In genomic region chr11:48043998-48044512, GRCh38 we compare ENCODE assay signal across 13 cellular contexts.
DNase-seq lines count a peak whose midpoint lies in the region; ATAC-seq and TF ChIP-seq lines count a peak whose summit lies in the region.
"Had no signal": no experiment of that assay in that cellular context is flagged by ENCODE, and none has a peak within 500 bp of the region (broad histone marks: within the 10 kb centered on the region; RNA-seq: fewer than 3 reads in every experiment).

No MANE protein-coding gene starts in this region.

- no peak overlapping the region for H2AK5ac ChIP-seq in mesenchymal stem cell (ENCODE audit: low read length, severe bottlenecking)

- H3K4me3 ChIP-seq in right cardiac atrium (ENCODE audit: low read length) (no peak overlapping the region), left ventricle myocardium inferior (no peak overlapping the region), OCI-LY3 (ENCODE audit: low read length) (peak overlapping the region; percentile 52), mucosa of rectum (ENCODE audit: low read length in 2 of 2) (no peak overlapping the region), SJCRH30 (no peak overlapping the region), mesenchymal stem cell (ENCODE audit: insufficient read depth in 1 of 2, low read depth in 1 of 2, low read length in 2 of 2) (no peak overlapping the region)

- H4K8ac ChIP-seq in mesenchymal stem cell (ENCODE audit: low read length): no peak overlapping the region

- H3K23ac ChIP-seq in mesenchymal stem cell (ENCODE audit: low read length in 2 of 2): no peak overlapping the region

- ATAC-seq in right cardiac atrium (no peak), Right ventricle myocardium inferior (no peak)
- ATAC-seq: Panc1 had no signal

- H2BK15ac ChIP-seq in mesenchymal stem cell (ENCODE audit: low read depth, poor library complexity, severe bottlenecking): no peak overlapping the region

- H3K9me3 ChIP-seq in right cardiac atrium (ENCODE audit: control insufficient read depth, low read length): no peaks in the 10 kb centered on the region
- H3K9me3 ChIP-seq in left ventricle myocardium inferior (replicated peaks): no peaks in the 10 kb centered on the region
- H3K9me3 ChIP-seq in OCI-LY3 (ENCODE audit: insufficient read depth, low read length): no peaks in the 10 kb centered on the region
- no peaks in the 10 kb centered on the region for H3K9me3 ChIP-seq in mucosa of rectum (ENCODE audit: control insufficient read depth in 2 of 2, low read length in 2 of 2)
- no peaks in the 10 kb centered on the region for H3K9me3 ChIP-seq in SJCRH30 (replicated peaks)
- H3K9me3 ChIP-seq in mesenchymal stem cell (ENCODE audit: control insufficient read depth, low read length): no peaks in the 10 kb centered on the region

- no peak overlapping the region for H3K14ac ChIP-seq in mesenchymal stem cell (ENCODE audit: low read length in 2 of 2)

- no peak overlapping the region for H3K18ac ChIP-seq in mesenchymal stem cell (ENCODE audit: low read depth in 1 of 2, low read length in 2 of 2)

- H3K4me2 ChIP-seq in OCI-LY3 (ENCODE audit: low read length) (peak overlapping the region; percentile 81), mesenchymal stem cell (ENCODE audit: low read length, poor library complexity, severe bottlenecking) (no peak overlapping the region)

- no peak overlapping the region for H2BK120ac ChIP-seq in mesenchymal stem cell (ENCODE audit: low read depth, low read length)

- H3K4me1 ChIP-seq in right cardiac atrium (ENCODE audit: control insufficient read depth, insufficient read depth, low read length): peaks cover 2% of the 10 kb centered on the region
- no peaks in the 10 kb centered on the region for H3K4me1 ChIP-seq in left ventricle myocardium inferior
- H3K4me1 ChIP-seq in OCI-LY3 (ENCODE audit: low read length): peaks cover 80% of the 10 kb centered on the region
- peaks cover 0 to 5% of the 10 kb centered on the region in 2 donors for H3K4me1 ChIP-seq in mucosa of rectum (ENCODE audit: control insufficient read depth in 2 of 2, insufficient read depth in 2 of 2, low read length in 2 of 2)
- no peaks in the 10 kb centered on the region for H3K4me1 ChIP-seq in SJCRH30
- H3K4me1 ChIP-seq in mesenchymal stem cell (ENCODE audit: control insufficient read depth, insufficient read depth, low read depth, low read length): peaks cover 30% of the 10 kb centered on the region

- H3K36me3 ChIP-seq in left ventricle myocardium inferior (no peaks in the 10 kb centered on the region), OCI-LY3 (replicated peaks; ENCODE audit: low read depth, low read length) (peaks cover 18% of the 10 kb centered on the region), mucosa of rectum (ENCODE audit: control insufficient read depth in 2 of 2, insufficient read depth in 2 of 2, low read length in 2 of 2) (peaks cover 0 to 4% of the 10 kb centered on the region in 2 donors), SJCRH30 (no peaks in the 10 kb centered on the region), mesenchymal stem cell (ENCODE audit: control insufficient read depth in 1 of 2, insufficient read depth in 2 of 2, low read depth in 1 of 2, low read length in 2 of 2) (peaks cover 0 to 18% of the 10 kb centered on the region in 2 experiments)

- H3K9ac ChIP-seq in OCI-LY3 (ENCODE audit: low read length) (peak overlapping the region; percentile 41; the same call in 1 of the 2 replicates), mucosa of rectum (ENCODE audit: low read depth in 1 of 2, low read length in 2 of 2) (no peak overlapping the region), mesenchymal stem cell (ENCODE audit: low read length) (no peak overlapping the region)

- H2AFZ ChIP-seq in OCI-LY3 (ENCODE audit: low read depth, low read length) (no peak overlapping the region), mesenchymal stem cell (ENCODE audit: low read depth, low read length) (no peak overlapping the region)

- H2BK12ac ChIP-seq in mesenchymal stem cell (ENCODE audit: low read length in 2 of 2): no peak overlapping the region

- H2BK5ac ChIP-seq in mesenchymal stem cell (ENCODE audit: low read depth, low read length, poor library complexity, severe bottlenecking): no peak overlapping the region

- intact Hi-C loops in right cardiac atrium (cut with DNase I): no loop called here
- intact Hi-C loops in left ventricle myocardium inferior (cut with micrococcal nuclease): no loop called here
- intact Hi-C loops in Right ventricle myocardium inferior (cut with DNase I): no loop called here

- H3K27ac ChIP-seq in right cardiac atrium (ENCODE audit: low read length): peak overlapping the region; percentile 53
- H3K27ac ChIP-seq in left ventricle myocardium inferior (replicated peaks): no peak overlapping the region
- H3K27ac ChIP-seq in OCI-LY3 (ENCODE audit: low read length): peak overlapping the region; percentile 84
- H3K27ac ChIP-seq in mucosa of rectum (ENCODE audit: low read depth in 2 of 2, low read length in 2 of 2): peak overlapping the region; percentile 10 to 29
- no peak overlapping the region for H3K27ac ChIP-seq in SJCRH30
- H3K27ac ChIP-seq in mesenchymal stem cell (ENCODE audit: low read length, poor library complexity, severe bottlenecking): no peak overlapping the region

- H4K91ac ChIP-seq in mesenchymal stem cell (ENCODE audit: low read length): no peak overlapping the region

- DNase-seq in right cardiac atrium (no peak), left ventricle myocardium inferior (no peak), SJCRH30 (no peak), HT-29 (ENCODE audit: low spot score) (no peak), mesenchymal stem cell (no peak), Right ventricle myocardium inferior (ENCODE audit: missing footprints) (no peak)
- DNase-seq: activated CD8-positive, alpha-beta memory T cell treated with anti-CD3 and anti-CD28 coated beads, Interleukin-2, amount 50 U/mL, for 4 hours; endodermal cell; stimulated activated CD4-positive, alpha-beta T cell treated with anti-CD3 and anti-CD28 coated beads, Interleukin-12 subunit alpha, Interleukin-12 subunit beta, amount 100 ng/mL, for 4 hours; T-helper 9 cell had no signal

- H3K4ac ChIP-seq in mesenchymal stem cell (ENCODE audit: low read depth in 1 of 2, low read length in 2 of 2): no peak overlapping the region

- WGBS in right cardiac atrium: 96% methylated on average over 9 of the region's 9 CpGs
- WGBS in mesenchymal stem cell: 95% methylated on average over 7 of the region's 9 CpGs

- H3K79me1 ChIP-seq in mesenchymal stem cell (replicated peaks; ENCODE audit: low read length, poor library complexity, severe bottlenecking): peaks cover 5% of the 10 kb centered on the region

- peaks cover 79% of the 10 kb centered on the region for H4K20me1 ChIP-seq in OCI-LY3 (ENCODE audit: insufficient read depth, low read length)

- no peaks in the 10 kb centered on the region for H3K27me3 ChIP-seq in right cardiac atrium (ENCODE audit: control insufficient read depth, insufficient read depth)
- no peaks in the 10 kb centered on the region for H3K27me3 ChIP-seq in left ventricle myocardium inferior (ENCODE audit: low read depth)
- no peaks in the 10 kb centered on the region for H3K27me3 ChIP-seq in OCI-LY3 (ENCODE audit: low read depth, low read length)
- no peaks in the 10 kb centered on the region for H3K27me3 ChIP-seq in mucosa of rectum (ENCODE audit: control insufficient read depth in 2 of 2, insufficient read depth in 2 of 2, low read length in 2 of 2)
- no peaks in the 10 kb centered on the region; the same call in 1 of the 2 replicates for H3K27me3 ChIP-seq in SJCRH30
- H3K27me3 ChIP-seq in mesenchymal stem cell (ENCODE audit: control insufficient read depth in 1 of 2, insufficient read depth in 1 of 2, low read length in 2 of 2): no peaks in the 10 kb centered on the region

- H3K79me2 ChIP-seq in OCI-LY3 (ENCODE audit: low read length): peaks cover 96% of the 10 kb centered on the region

- TF ChIP-seq CTCF in left ventricle myocardium inferior (IDR thresholded peaks at IDR 0.05; ENCODE audit: borderline replicate concordance) (no peak), OCI-LY3 (IDR thresholded peaks at IDR 0.05; ENCODE audit: low read depth, low read length) (no peak)

Comparison
In these comparisons a context has a peak if more than half of its experiments do, and no peak if none do; other contexts are left out.
1. H3K27ac ChIP-seq: peak in right cardiac atrium (single experiment), OCI-LY3 (single experiment) and mucosa of rectum (2 of 2); none in left ventricle myocardium inferior (single experiment), SJCRH30 (single experiment) and mesenchymal stem cell (single experiment).